ENCODE assay signal across 14 cellular contexts in genomic region chr6:41789390-41789724, GRCh38. TPM values are rescaled to one million over a fixed set of nuclear protein-coding genes. Genes with fewer than 3 reads are reported as not detected.
DNase-seq lines count a peak whose midpoint lies in the region; ATAC-seq and TF ChIP-seq lines count a peak whose summit lies in the region.
"Had no signal": no experiment of that assay in that cellular context is flagged by ENCODE, and none has a peak within 500 bp of the region (broad histone marks: within the 10 kb centered on the region; RNA-seq: fewer than 3 reads in every experiment).

No MANE protein-coding gene starts in this region.

- no peak overlapping the region for H3K9ac ChIP-seq in Loucy (ENCODE audit: low read depth, low read length, poor library complexity, severe bottlenecking)

- H3K79me2 ChIP-seq in Loucy (ENCODE audit: insufficient read depth, low read length): peaks cover 45% of the 10 kb centered on the region

- H3K27me3 Mint-ChIP-seq in activated naive CD8-positive, alpha-beta T cell treated with anti-CD3 and anti-CD28 coated beads, Interleukin-2, amount 10 ng/mL, durations not matched to agents 7 days and 5 days: no peaks in the 10 kb centered on the region
- H3K27me3 Mint-ChIP-seq in neural crest cell (ENCODE audit: low read depth): peaks cover 7% of the 10 kb centered on the region

- TF ChIP-seq CTCF in Loucy (conservative IDR thresholded peaks at IDR 0.05; ENCODE audit: low read length) (no peak), neural crest cell (conservative IDR thresholded peaks at IDR 0.05) (no peak)

- H3K4me1 Mint-ChIP-seq in activated naive CD8-positive, alpha-beta T cell treated with anti-CD3 and anti-CD28 coated beads, Interleukin-2, amount 10 ng/mL, durations not matched to agents 7 days and 5 days: peaks cover 7% of the 10 kb centered on the region
- H3K4me1 Mint-ChIP-seq in neural crest cell: peaks cover 20% of the 10 kb centered on the region

- POLR2A ChIA-PET in activated naive CD8-positive, alpha-beta T cell treated with anti-CD3 and anti-CD28 coated beads, Interleukin-2, amount 10 ng/mL, durations not matched to agents 7 days and 5 days (lab: Charles Lee): no interaction called here

- peaks cover 25% of the 10 kb centered on the region for H3K4me1 ChIP-seq in Loucy (ENCODE audit: insufficient read depth, low read length, poor library complexity, severe bottlenecking)

- H3K9me3 Mint-ChIP-seq in activated naive CD8-positive, alpha-beta T cell treated with anti-CD3 and anti-CD28 coated beads, Interleukin-2, amount 10 ng/mL, durations not matched to agents 7 days and 5 days: no peaks in the 10 kb centered on the region
- H3K9me3 Mint-ChIP-seq in neural crest cell: no peaks in the 10 kb centered on the region

- no peaks in the 10 kb centered on the region for H3F3A ChIP-seq in Loucy (ENCODE audit: low read depth)

- no peaks in the 10 kb centered on the region for H3K9me3 ChIP-seq in Loucy (ENCODE audit: insufficient read depth, low read depth, low read length)

- peak overlapping the region; percentile 92 for H3K4me3 ChIP-seq in Loucy (ENCODE audit: low read length, poor library complexity, severe bottlenecking)

- H2AFZ ChIP-seq in Loucy (ENCODE audit: low read length): no peak overlapping the region

- H3K4me2 ChIP-seq in Loucy (ENCODE audit: low read depth, low read length, poor library complexity, severe bottlenecking): peak overlapping the region; percentile 50

- peaks cover 8% of the 10 kb centered on the region for H3K36me3 Mint-ChIP-seq in activated naive CD8-positive, alpha-beta T cell treated with anti-CD3 and anti-CD28 coated beads, Interleukin-2, amount 10 ng/mL, durations not matched to agents 7 days and 5 days
- H3K36me3 Mint-ChIP-seq in neural crest cell (ENCODE audit: low read depth): peaks cover 8% of the 10 kb centered on the region

- peaks cover 28% of the 10 kb centered on the region for H4K20me1 ChIP-seq in Loucy (ENCODE audit: insufficient read depth, low read length, poor library complexity, severe bottlenecking)

- peak overlapping the region; percentile 58 for H3K27ac Mint-ChIP-seq in activated naive CD8-positive, alpha-beta T cell treated with anti-CD3 and anti-CD28 coated beads, Interleukin-2, amount 10 ng/mL, durations not matched to agents 7 days and 5 days
- H3K27ac Mint-ChIP-seq in neural crest cell (ENCODE audit: unreplicated experiment): no peak overlapping the region

- no peaks in the 10 kb centered on the region for H3K27me3 ChIP-seq in Loucy (ENCODE audit: insufficient read depth, low read length, poor library complexity, severe bottlenecking)

- ATAC-seq in activated naive CD8-positive, alpha-beta T cell treated with anti-CD3 and anti-CD28 coated beads, Interleukin-2, amount 10 ng/mL, durations not matched to agents 7 days and 5 days (ENCODE audit: low read depth): no peak
- ATAC-seq in HG02981 (IDR thresholded peaks at IDR 0.05; ENCODE audit: unreplicated experiment): no peak

- H3K9me2 ChIP-seq in Loucy (replicated peaks; ENCODE audit: low read depth, low read length): no peaks in the 10 kb centered on the region

- peak; percentile 12 for DNase-seq in activated CD8-positive, alpha-beta memory T cell treated with anti-CD3 and anti-CD28 coated beads, Interleukin-2, amount 50 U/mL, for 48 hours
- no peak for DNase-seq in activated CD8-positive, alpha-beta memory T cell treated with anti-CD3 and anti-CD28 coated beads for 24 hours
- DNase-seq in activated naive CD8-positive, alpha-beta T cell treated with anti-CD3 and anti-CD28 coated beads, Interleukin-2, amount 10 ng/mL, durations not matched to agents 7 days and 5 days: no peak
- DNase-seq in neural crest cell (ENCODE audit: low read depth, low spot score) (no peak), DMS79 (lab: John Stamatoyannopoulos, UW) (no peak), SIG-M5 (lab: John Stamatoyannopoulos, UW) (no peak)
- DNase-seq: GOT3, midbrain, NCI-H226, T-helper 9 cell had no signal

- H3K36me3 ChIP-seq in Loucy (ENCODE audit: insufficient read depth, low read length): peaks cover 30% of the 10 kb centered on the region

- H3K4me3 Mint-ChIP-seq in activated naive CD8-positive, alpha-beta T cell treated with anti-CD3 and anti-CD28 coated beads, Interleukin-2, amount 10 ng/mL, durations not matched to agents 7 days and 5 days: peak overlapping the region; percentile 96
- peak overlapping the region; percentile 88 for H3K4me3 Mint-ChIP-seq in neural crest cell

RNA-seq across cellular contexts. Expression of gene TOMM6, which starts 1.9 kb away (rescaled TPM):
- total RNA-seq in activated naive CD8-positive, alpha-beta T cell treated with anti-CD3 and anti-CD28 coated beads, Interleukin-2, amount 10 ng/mL, durations not matched to agents 7 days and 5 days: 100 to 1,000 TPM; 157 to 163 TPM
- total RNA-seq in neural crest cell: 248 and 249 TPM in 2 replicates

RNA-seq across cellular contexts. Expression of gene PRICKLE4, which starts 8.8 kb away (rescaled TPM):
- total RNA-seq in activated naive CD8-positive, alpha-beta T cell treated with anti-CD3 and anti-CD28 coated beads, Interleukin-2, amount 10 ng/mL, durations not matched to agents 7 days and 5 days: not detected
- 2.9 and 4.1 TPM in 2 replicates for total RNA-seq in neural crest cell

RNA-seq across cellular contexts. Expression of gene FRS3, which starts 9.7 kb away (rescaled TPM):
- total RNA-seq in activated naive CD8-positive, alpha-beta T cell treated with anti-CD3 and anti-CD28 coated beads, Interleukin-2, amount 10 ng/mL, durations not matched to agents 7 days and 5 days: 1 to 10 TPM; 6.2 to 8.3 TPM
- 6.8 and 7.1 TPM in 2 replicates for total RNA-seq in neural crest cell

RNA-seq across cellular contexts. Expression of gene PGC, which starts 42.2 kb away (rescaled TPM):
- not detected for total RNA-seq in activated naive CD8-positive, alpha-beta T cell treated with anti-CD3 and anti-CD28 coated beads, Interleukin-2, amount 10 ng/mL, durations not matched to agents 7 days and 5 days
- total RNA-seq in neural crest cell: not detected in 2 replicates
- total RNA-seq: fibroblast of villous mesenchyme, pulmonary artery endothelial cell had no signal

RNA-seq across cellular contexts. Expression of gene TFEB, which starts 53.9 kb away (rescaled TPM):
- total RNA-seq in activated naive CD8-positive, alpha-beta T cell treated with anti-CD3 and anti-CD28 coated beads, Interleukin-2, amount 10 ng/mL, durations not matched to agents 7 days and 5 days: 10 to 100 TPM; 17.6 TPM
- 1.1 and 1.3 TPM in 2 replicates for total RNA-seq in neural crest cell
